In genomic region chr11:62137881-62138629, GRCh38 we compare ENCODE assay signal across 21 cellular contexts. TPM values are rescaled to one million over a fixed set of nuclear protein-coding genes. Genes with fewer than 3 reads are reported as not detected.
"Had no signal": no experiment of that assay in that cellular context is flagged by ENCODE, and none has a peak within 500 bp of the region (broad histone marks: within the 10 kb centered on the region; RNA-seq: fewer than 3 reads in every experiment).

No MANE protein-coding gene starts in this region.

- H3K4me1 ChIP-seq: gastroesophageal sphincter, lower lobe of right lung, pancreas, uterus had no signal

- H3K4me3 Mint-ChIP-seq: activated CD4-positive, alpha-beta T cell treated with anti-CD3 and anti-CD28 coated beads for 36 hours; activated CD8-positive, alpha-beta T cell treated with anti-CD3 and anti-CD28 coated beads for 36 hours; activated T-helper 1 cell treated with anti-CD3 and anti-CD28 coated beads, Interleukin-12 subunit alpha, Interleukin-12 subunit beta, Interleukin-2, Interleukin-4 antibody, amounts not matched to agents 30 ng/mL and 10 ng/mL and 1 ng/mL, durations not matched to agents 14 hours and 24 hours and 36 hours; dendritic cell treated with granulocyte-macrophage colony-stimulating factor and Interleukin-4, amounts not matched to agents 40 ng/mL and 50 ng/mL, for 4 days; stimulated activated memory B cell treated with anti-CD40 and anti-IgM and Interleukin-4, amounts not matched to agents 10 μg/mL and 1 μg/mL and 100 μg/mL, for 72 hours; T-helper 1 cell treated with Interleukin-12 subunit alpha and Interleukin-12 subunit beta and Interleukin-4 antibody, amounts not matched to agents 30 μg/mL and 1 μg/mL, for 36 hours had no signal

- H3K9me3 Mint-ChIP-seq: activated CD8-positive, alpha-beta T cell treated with anti-CD3 and anti-CD28 coated beads for 36 hours; activated T-helper 1 cell treated with anti-CD3 and anti-CD28 coated beads, Interleukin-12 subunit alpha, Interleukin-12 subunit beta, Interleukin-2, Interleukin-4 antibody, amounts not matched to agents 30 ng/mL and 10 ng/mL and 1 ng/mL, durations not matched to agents 14 hours and 24 hours and 36 hours; dendritic cell treated with granulocyte-macrophage colony-stimulating factor and Interleukin-4, amounts not matched to agents 40 ng/mL and 50 ng/mL, for 4 days; stimulated activated memory B cell treated with anti-CD40 and anti-IgM and Interleukin-4, amounts not matched to agents 10 μg/mL and 1 μg/mL and 100 μg/mL, for 72 hours; T-helper 1 cell treated with Interleukin-12 subunit alpha and Interleukin-12 subunit beta and Interleukin-4 antibody, amounts not matched to agents 30 μg/mL and 1 μg/mL, for 36 hours had no signal

- H3K27me3 ChIP-seq: gastroesophageal sphincter, heart right ventricle, pancreas, thyroid gland, uterus had no signal

- H3K4me3 ChIP-seq: gastroesophageal sphincter, heart right ventricle, lower lobe of right lung, pancreas, thyroid gland, uterus had no signal

- H3K36me3 ChIP-seq: uterus had no signal

- H3K27ac Mint-ChIP-seq: activated CD4-positive, alpha-beta T cell treated with anti-CD3 and anti-CD28 coated beads for 36 hours; activated CD8-positive, alpha-beta T cell treated with anti-CD3 and anti-CD28 coated beads for 36 hours; activated T-helper 1 cell treated with anti-CD3 and anti-CD28 coated beads, Interleukin-12 subunit alpha, Interleukin-12 subunit beta, Interleukin-2, Interleukin-4 antibody, amounts not matched to agents 30 ng/mL and 10 ng/mL and 1 ng/mL, durations not matched to agents 14 hours and 24 hours and 36 hours; stimulated activated memory B cell treated with anti-CD40 and anti-IgM and Interleukin-4, amounts not matched to agents 10 μg/mL and 1 μg/mL and 100 μg/mL, for 72 hours; T-helper 1 cell treated with Interleukin-12 subunit alpha and Interleukin-12 subunit beta and Interleukin-4 antibody, amounts not matched to agents 30 μg/mL and 1 μg/mL, for 36 hours had no signal

- H3K9me3 ChIP-seq: gastroesophageal sphincter, heart right ventricle, lower lobe of right lung, pancreas, thyroid gland, uterus had no signal

- ATAC-seq: activated CD4-positive, alpha-beta T cell treated with anti-CD3 and anti-CD28 coated beads for 36 hours; activated CD8-positive, alpha-beta T cell treated with anti-CD3 and anti-CD28 coated beads for 36 hours; gastroesophageal sphincter; heart right ventricle; left cardiac atrium; lower lobe of right lung; pancreas; stimulated activated memory B cell treated with anti-CD40 and anti-IgM and Interleukin-4, amounts not matched to agents 10 μg/mL and 1 μg/mL and 100 μg/mL, for 72 hours had no signal

- H3K27ac ChIP-seq: epithelial cell of prostate, gastroesophageal sphincter, heart right ventricle, lower lobe of right lung, pancreas, thyroid gland, uterus had no signal

- H3K4me1 Mint-ChIP-seq: stimulated activated memory B cell treated with anti-CD40 and anti-IgM and Interleukin-4, amounts not matched to agents 10 μg/mL and 1 μg/mL and 100 μg/mL, for 72 hours had no signal

- H3K27me3 Mint-ChIP-seq: activated CD4-positive, alpha-beta T cell treated with anti-CD3 and anti-CD28 coated beads for 36 hours; activated CD8-positive, alpha-beta T cell treated with anti-CD3 and anti-CD28 coated beads for 36 hours; dendritic cell treated with granulocyte-macrophage colony-stimulating factor and Interleukin-4, amounts not matched to agents 40 ng/mL and 50 ng/mL, for 4 days; stimulated activated memory B cell treated with anti-CD40 and anti-IgM and Interleukin-4, amounts not matched to agents 10 μg/mL and 1 μg/mL and 100 μg/mL, for 72 hours had no signal

- DNase-seq: activated CD4-positive, alpha-beta T cell treated with anti-CD3 and anti-CD28 coated beads for 36 hours; activated CD8-positive, alpha-beta T cell treated with anti-CD3 and anti-CD28 coated beads for 36 hours; activated naive CD4-positive, alpha-beta T cell treated with Interleukin-2 at 50 U/mL for 16 hours; effector memory CD4-positive, alpha-beta T cell; heart right ventricle; left cardiac atrium; lower lobe of right lung; midbrain; stimulated activated CD4-positive, alpha-beta T cell treated with anti-CD3 and anti-CD28 coated beads, Interleukin-1b, Interleukin-23, amount 100 ng/mL, for 48 hours; thyroid gland; uterus had no signal

RNA-seq across cellular contexts. Expression of gene SCGB1D1, which starts 52.0 kb away (rescaled TPM):
- total RNA-seq: activated CD4-positive, alpha-beta T cell treated with anti-CD3 and anti-CD28 coated beads for 36 hours; activated CD8-positive, alpha-beta T cell treated with anti-CD3 and anti-CD28 coated beads for 36 hours; activated T-helper 1 cell treated with anti-CD3 and anti-CD28 coated beads, Interleukin-12 subunit alpha, Interleukin-12 subunit beta, Interleukin-2, Interleukin-4 antibody, amounts not matched to agents 30 ng/mL and 10 ng/mL and 1 ng/mL, durations not matched to agents 14 hours and 24 hours and 36 hours; aorta; gastroesophageal sphincter; heart right ventricle; left cardiac atrium; lower lobe of right lung; myocyte; pancreas; thyroid gland; uterus had no signal
- polyA plus RNA-seq: aorta, heart right ventricle, neural cell, pancreas had no signal
